ENCODE assay signal across 1 cellular context in the genomic region with DNA sequence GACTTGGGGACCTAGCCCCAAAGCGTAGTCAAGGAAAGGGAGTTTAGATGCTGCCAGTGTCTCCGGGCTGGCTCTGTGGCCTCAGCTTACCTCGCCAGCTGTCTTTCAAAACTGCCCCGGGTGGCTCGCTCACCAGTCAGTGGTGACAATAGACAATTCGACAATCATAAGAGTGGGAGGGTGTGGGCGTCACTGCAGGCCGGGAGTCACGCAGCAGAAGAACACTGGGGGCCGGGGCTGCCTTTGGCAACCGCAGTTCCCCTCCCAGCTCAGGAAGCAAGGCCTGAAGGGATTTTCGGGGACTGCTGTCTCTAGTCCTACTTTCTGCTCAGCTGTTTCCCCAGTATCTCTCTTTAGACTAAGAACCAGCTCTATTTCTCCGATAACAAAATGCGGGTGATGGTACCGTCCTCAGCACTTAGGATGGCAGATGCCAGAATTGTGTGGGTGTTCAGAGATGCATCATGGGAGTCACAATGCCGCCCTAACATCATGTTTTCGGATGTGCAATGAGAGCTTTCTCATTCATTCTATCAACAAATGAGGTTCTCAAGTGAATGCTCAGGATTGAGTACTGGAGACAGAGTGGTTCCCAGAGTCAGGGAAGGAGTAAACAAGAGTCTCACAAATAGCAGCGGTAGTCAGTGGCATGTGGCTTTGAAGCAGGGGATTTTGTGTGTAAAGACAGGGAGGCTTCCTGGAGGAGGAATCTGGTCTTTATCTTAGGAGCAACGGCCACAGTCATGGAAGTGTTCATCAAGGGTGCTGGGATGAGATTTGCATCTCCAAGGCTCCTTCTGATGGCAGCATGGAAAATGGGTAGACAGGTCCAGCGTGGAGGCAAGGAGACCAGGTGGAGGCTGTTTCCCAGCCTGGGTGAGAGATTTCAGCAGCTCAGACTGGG.
TF ChIP-seq lines count a peak whose summit lies in the region.

No MANE protein-coding gene starts in this region.

TF ChIP-seq in IMR-90, 13 proteins besides CTCF, POLR2A, EP300 and RAD21 (continued from another document):
- TF ChIP-seq, protein P1, sequence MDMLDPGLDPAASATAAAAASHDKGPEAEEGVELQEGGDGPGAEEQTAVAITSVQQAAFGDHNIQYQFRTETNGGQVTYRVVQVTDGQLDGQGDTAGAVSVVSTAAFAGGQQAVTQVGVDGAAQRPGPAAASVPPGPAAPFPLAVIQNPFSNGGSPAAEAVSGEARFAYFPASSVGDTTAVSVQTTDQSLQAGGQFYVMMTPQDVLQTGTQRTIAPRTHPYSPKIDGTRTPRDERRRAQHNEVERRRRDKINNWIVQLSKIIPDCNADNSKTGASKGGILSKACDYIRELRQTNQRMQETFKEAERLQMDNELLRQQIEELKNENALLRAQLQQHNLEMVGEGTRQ (IDR thresholded peaks at IDR 0.05; ENCODE audit: low read depth, low read length): no peak
- TF ChIP-seq FOS (IDR thresholded peaks at IDR 0.05; ENCODE audit: low read depth, low read length) (no peak), MAZ (IDR thresholded peaks at IDR 0.05; ENCODE audit: borderline replicate concordance, low read depth, low read length) (no peak), NFE2L2 (IDR thresholded peaks at IDR 0.05; ENCODE audit: low read depth, low read length) (no peak), RCOR1 (IDR thresholded peaks at IDR 0.05; ENCODE audit: insufficient replicate concordance, low read length) (no peak), RFX5 (IDR thresholded peaks at IDR 0.05; ENCODE audit: low read depth, low read length) (no peak), MAFK (IDR thresholded peaks at IDR 0.05; ENCODE audit: low read depth, low read length) (no peak), SMC3 (IDR thresholded peaks at IDR 0.05; ENCODE audit: low read depth, low read length) (no peak), CHD1 (IDR thresholded peaks at IDR 0.05; ENCODE audit: low read depth, low read length) (no peak)
